Comparison of ENCODE assay signal across 19 cellular contexts in genomic region chr14:58535084-58535483, GRCh38.
A peak's percentile ranks its signal among the peaks of the same experiment; 100 is the strongest.
DNase-seq lines count a peak whose midpoint lies in the region; ATAC-seq and TF ChIP-seq lines count a peak whose summit lies in the region.
"Had no signal": no experiment of that assay in that cellular context is flagged by ENCODE, and none has a peak within 500 bp of the region (broad histone marks: within the 10 kb centered on the region; RNA-seq: fewer than 3 reads in every experiment).

No MANE protein-coding gene starts in this region.

- intact Hi-C loops in natural killer cell (cut with micrococcal nuclease) (loop anchor here (10.0 kb wide), 1 partner anchor 1170 kb away; no protein-coding TSS in a partner anchor), posterior vena cava (cut with DNase I) (no loop called here)

- no peaks in the 10 kb centered on the region for H3K27me3 ChIP-seq in BJ (ENCODE audit: control insufficient read depth, insufficient read depth, low read length)
- H3K27me3 ChIP-seq: BLaER1 treated with 17β-estradiol and CSF1 and Interleukin-3, amounts not matched to agents 10 nM and 100 nM; colonic mucosa had no signal

- no peaks in the 10 kb centered on the region for H3K27me3 Mint-ChIP-seq in chondrocyte (ENCODE audit: low read depth)
- H3K27me3 Mint-ChIP-seq in nephron progenitor cell (ENCODE audit: low read depth, poor library complexity) = no peaks in the 10 kb centered on the region
- H3K27me3 Mint-ChIP-seq in natural killer cell (ENCODE audit: low read depth in 2 of 2) = no peaks in the 10 kb centered on the region
- H3K27me3 Mint-ChIP-seq: activated naive CD4-positive, alpha-beta T cell treated with anti-CD3 and anti-CD28 coated beads, Interleukin-2, amount 10 ng/mL, durations not matched to agents 7 days and 5 days had no signal

- H3K4me1 Mint-ChIP-seq in chondrocyte (ENCODE audit: low read depth) = peaks cover 43% of the 10 kb centered on the region
- H3K4me1 Mint-ChIP-seq in nephron progenitor cell = peaks cover 46% of the 10 kb centered on the region
- peaks cover 0 to 8% of the 10 kb centered on the region in 2 donors for H3K4me1 Mint-ChIP-seq in natural killer cell
- H3K4me1 Mint-ChIP-seq: activated naive CD4-positive, alpha-beta T cell treated with anti-CD3 and anti-CD28 coated beads, Interleukin-2, amount 10 ng/mL, durations not matched to agents 7 days and 5 days; stimulated activated effector memory CD8-positive, alpha-beta T cell treated with anti-CD3 and anti-CD28 coated beads, Interleukin-12 subunit alpha, Interleukin-12 subunit beta, amount 100 ng/mL, for 72 hours had no signal

- H3K36me3 ChIP-seq in BJ (ENCODE audit: control insufficient read depth, insufficient read depth, low read length) = no peaks in the 10 kb centered on the region
- H3K36me3 ChIP-seq: BLaER1 treated with 17β-estradiol and CSF1 and Interleukin-3, amounts not matched to agents 10 nM and 100 nM; colonic mucosa had no signal

- H3K36me3 Mint-ChIP-seq in chondrocyte (ENCODE audit: low read depth) = peaks cover 3% of the 10 kb centered on the region
- peaks cover 24% of the 10 kb centered on the region for H3K36me3 Mint-ChIP-seq in nephron progenitor cell (ENCODE audit: low read depth)
- no peaks in the 10 kb centered on the region for H3K36me3 Mint-ChIP-seq in natural killer cell
- H3K36me3 Mint-ChIP-seq: stimulated activated effector memory CD8-positive, alpha-beta T cell treated with anti-CD3 and anti-CD28 coated beads, Interleukin-12 subunit alpha, Interleukin-12 subunit beta, amount 100 ng/mL, for 72 hours had no signal

- POLR2A ChIA-PET in BJ (lab: Charles Lee) = no interaction called here

- no peak overlapping the region for H3K4me3 ChIP-seq in BJ (ENCODE audit: low read depth, low read length)
- H3K4me3 ChIP-seq: BLaER1 treated with 17β-estradiol and CSF1 and Interleukin-3, amounts not matched to agents 10 nM and 100 nM; colonic mucosa; mucosa of descending colon; psoas muscle had no signal

- ATAC-seq in natural killer cell = no peak
- ATAC-seq: mucosa of descending colon; psoas muscle; stimulated activated effector memory CD8-positive, alpha-beta T cell treated with anti-CD3 and anti-CD28 coated beads, Interleukin-12 subunit alpha, Interleukin-12 subunit beta, amount 100 ng/mL, for 72 hours had no signal

- DNase-seq in BJ (ENCODE audit: low read depth) (peak; percentile 3), MV-4-11 (lab: John Stamatoyannopoulos, UW) (peak; percentile 8), chondrocyte (ENCODE audit: low spot score) (no peak), nephron progenitor cell (no peak), natural killer cell (no peak), posterior vena cava (ENCODE audit: low spot score) (no peak), NCI-H69 (lab: John Stamatoyannopoulos, UW) (no peak)
- DNase-seq in activated naive CD4-positive, alpha-beta T cell (lab: John Stamatoyannopoulos, UW) = no peak
- DNase-seq: activated CD8-positive, alpha-beta memory T cell treated with anti-CD3 and anti-CD28 coated beads for 24 hours; activated naive CD4-positive, alpha-beta T cell treated with anti-CD3 and anti-CD28 coated beads, Interleukin-2, amount 10 ng/mL, durations not matched to agents 7 days and 5 days; colonic mucosa; DMS79; mucosa of descending colon; NCI-H146; NCI-H524 treated with DMSO at 0.1 percent for 48 hours; psoas muscle; stimulated activated CD4-positive, alpha-beta T cell treated with anti-CD3 and anti-CD28 coated beads, Interleukin-4, amount 100 ng/mL, for 1 hour had no signal

- H3K4me3 Mint-ChIP-seq in chondrocyte (ENCODE audit: unreplicated experiment) (peak overlapping the region; percentile 13), nephron progenitor cell (no peak overlapping the region), natural killer cell (no peak overlapping the region)
- H3K4me3 Mint-ChIP-seq: activated naive CD4-positive, alpha-beta T cell treated with anti-CD3 and anti-CD28 coated beads, Interleukin-2, amount 10 ng/mL, durations not matched to agents 7 days and 5 days; stimulated activated effector memory CD8-positive, alpha-beta T cell treated with anti-CD3 and anti-CD28 coated beads, Interleukin-12 subunit alpha, Interleukin-12 subunit beta, amount 100 ng/mL, for 72 hours had no signal

- H3K27ac Mint-ChIP-seq in chondrocyte (ENCODE audit: unreplicated experiment) = peak overlapping the region; percentile 91
- peak overlapping the region; percentile 93 for H3K27ac Mint-ChIP-seq in nephron progenitor cell
- H3K27ac Mint-ChIP-seq in natural killer cell = no peak overlapping the region
- H3K27ac Mint-ChIP-seq: activated naive CD4-positive, alpha-beta T cell treated with anti-CD3 and anti-CD28 coated beads, Interleukin-2, amount 10 ng/mL, durations not matched to agents 7 days and 5 days; stimulated activated effector memory CD8-positive, alpha-beta T cell treated with anti-CD3 and anti-CD28 coated beads, Interleukin-12 subunit alpha, Interleukin-12 subunit beta, amount 100 ng/mL, for 72 hours had no signal

- CTCF ChIA-PET in BJ (lab: Yijun Ruan, JAX) = interaction anchor here (1.1 to 1.2 kb wide), 2 partner anchors 25 to 469 kb away, joined by 3 read pairs; no protein-coding TSS in a partner anchor

- H3K9me3 Mint-ChIP-seq in chondrocyte (ENCODE audit: low read depth) (peaks cover 2% of the 10 kb centered on the region), nephron progenitor cell (peaks cover 9% of the 10 kb centered on the region), natural killer cell (no peaks in the 10 kb centered on the region)
- H3K9me3 Mint-ChIP-seq: activated naive CD4-positive, alpha-beta T cell treated with anti-CD3 and anti-CD28 coated beads, Interleukin-2, amount 10 ng/mL, durations not matched to agents 7 days and 5 days; stimulated activated effector memory CD8-positive, alpha-beta T cell treated with anti-CD3 and anti-CD28 coated beads, Interleukin-12 subunit alpha, Interleukin-12 subunit beta, amount 100 ng/mL, for 72 hours had no signal

- TF ChIP-seq CTCF in BJ (IDR thresholded peaks at IDR 0.05; ENCODE audit: insufficient read depth, low read depth, low read length) (no peak), chondrocyte (IDR thresholded peaks at IDR 0.05) (no peak), nephron progenitor cell (IDR thresholded peaks at IDR 0.05) (no peak), natural killer cell (IDR thresholded peaks at IDR 0.05) (no peak)

Comparison
In these comparisons a context has a peak if more than half of its experiments do, and no peak if none do; other contexts are left out.
1. DNase-seq: peak in BJ (single experiment) and MV-4-11 (single experiment); none in chondrocyte (single experiment), nephron progenitor cell (single experiment), natural killer cell (single experiment), posterior vena cava (single experiment), NCI-H69 (single experiment) and activated naive CD4-positive, alpha-beta T cell (0 of 4).
2. H3K27ac Mint-ChIP-seq: peak in chondrocyte (single experiment) and nephron progenitor cell (single experiment); none in natural killer cell (0 of 2).